Comparison of ENCODE assay signal across 27 cellular contexts in genomic region chr2:181007086-181007837, GRCh38. TPM values are rescaled to one million over a fixed set of nuclear protein-coding genes. Genes with fewer than 3 reads are reported as not detected.
DNase-seq lines count a peak whose midpoint lies in the region; ATAC-seq, FAIRE-seq and TF ChIP-seq lines count a peak whose summit lies in the region.
"Had no signal": no experiment of that assay in that cellular context is flagged by ENCODE, and none has a peak within 500 bp of the region (broad histone marks: within the 10 kb centered on the region; RNA-seq: fewer than 3 reads in every experiment).

No MANE protein-coding gene starts in this region.

- H3K9me1 ChIP-seq in IMR-90 (ENCODE audit: insufficient read depth, low read length), result peaks cover 12% of the 10 kb centered on the region

- intact Hi-C loops in IMR-90 (cut with micrococcal nuclease) (no loop called here), esophagus squamous epithelium (cut with DNase I) (no loop called here)

- BruUV-seq in IMR-90 (replicated peaks; lab: Mats Ljungman, UMichigan), result no TSS peak

- no peak overlapping the region for H3K56ac ChIP-seq in IMR-90 (ENCODE audit: extremely low read depth, insufficient read depth, low read length)

- no peak overlapping the region for H3K4ac ChIP-seq in IMR-90 (ENCODE audit: low read depth, low read length)

- H4K91ac ChIP-seq in IMR-90 (ENCODE audit: insufficient read depth, low read depth, low read length), result no peak overlapping the region

- WGBS in IMR-90 (ENCODE audit: extremely low coverage in 2 of 2, insufficient read length in 1 of 2), 2 experiments, result no CpG with 5 or more reads among the region's 4 CpGs
- WGBS in esophagus squamous epithelium, 2 donors, result 75 to 92% methylated on average over 4 of the region's 4 CpGs

- H3K27ac ChIP-seq in IMR-90 (ENCODE audit: insufficient read depth, low read length) (no peak overlapping the region), esophagus squamous epithelium (no peak overlapping the region)
- H3K27ac ChIP-seq: BLaER1 had no signal

- H4K8ac ChIP-seq in IMR-90 (ENCODE audit: low read depth in 2 of 2, low read length in 2 of 2), result no peak overlapping the region

- H2BK20ac ChIP-seq in IMR-90 (ENCODE audit: low read depth, low read length), result no peak overlapping the region

- no peak overlapping the region for H2AFZ ChIP-seq in IMR-90 (replicated peaks; ENCODE audit: low read length, poor library complexity)

- peak overlapping the region; percentile 56 for H3K27ac Mint-ChIP-seq in T-helper 17 cell
- H3K27ac Mint-ChIP-seq: CD4-positive, alpha-beta memory T cell had no signal

- H4K20me1 ChIP-seq in IMR-90 (ENCODE audit: insufficient read depth, low read length), result peaks cover 41% of the 10 kb centered on the region; the same call in 1 of the 2 replicates

- H3K36me3 ChIP-seq in IMR-90 (ENCODE audit: control insufficient read depth, insufficient read depth, low read length) (no peaks in the 10 kb centered on the region), esophagus squamous epithelium (no peaks in the 10 kb centered on the region)
- H3K36me3 ChIP-seq: BE2C had no signal

- peaks cover 10% of the 10 kb centered on the region for H3K4me1 ChIP-seq in IMR-90 (ENCODE audit: control insufficient read depth, insufficient read depth, low read length)
- H3K4me1 ChIP-seq in esophagus squamous epithelium, result peaks cover 0 to 15% (median 0%) of the 10 kb centered on the region in 3 donors
- H3K4me1 ChIP-seq: BE2C, BLaER1 had no signal

- H2BK15ac ChIP-seq in IMR-90 (ENCODE audit: low read depth, low read length), result no peak overlapping the region

- POLR2A ChIA-PET in IMR-90 (lab: Charles Lee; ENCODE audit: unreplicated experiment), result no interaction called here

- in situ Hi-C loops in IMR-90 (cut with MboI; ENCODE audit: low sequenced_read_pairs), result no loop called here

- no peak for FAIRE-seq in frontal cortex (lab: Jason Lieb, UNC)
- FAIRE-seq: A204.1, GM12878, GM12892, GM18507 had no signal

- no peaks in the 10 kb centered on the region for H3K27me3 Mint-ChIP-seq in T-helper 17 cell
- H3K27me3 Mint-ChIP-seq: CD4-positive, alpha-beta memory T cell; CD4-positive, CD25-positive, alpha-beta regulatory T cell; CD8-positive, alpha-beta memory T cell had no signal

- H2AK5ac ChIP-seq in IMR-90 (ENCODE audit: low read depth, low read length), result no peak overlapping the region

- dilution Hi-C loops in IMR-90 (cut with HindIII; ENCODE audit: low sequenced_read_pairs, unreplicated experiment), result no loop called here

- no peak for DNase-seq in IMR-90
- no peak for DNase-seq in T-helper 17 cell
- no peak for DNase-seq in left lobe of liver (ENCODE audit: low spot score)
- no peak for DNase-seq in esophagus squamous epithelium (lab: John Stamatoyannopoulos, UW)
- DNase-seq in frontal cortex (ENCODE audit: low spot score in 2 of 2), result no peak
- DNase-seq in NCI-H187 treated with DMSO at 0.1 percent for 48 hours (lab: John Stamatoyannopoulos, UW), result no peak
- DNase-seq: 8988T; ACHN; BE2C; C1 segment of cervical spinal cord; CD4-positive, alpha-beta memory T cell; CD4-positive, CD25-positive, alpha-beta regulatory T cell; CD8-positive, alpha-beta memory T cell; COR-L47; DMS 273 treated with DMSO at 0.1 percent for 48 hours; DMS153; DMS53; DMS79; DND-41; EL; GDM1 had no signal

- H3K9me3 ChIP-seq in IMR-90 (ENCODE audit: control insufficient read depth, insufficient read depth, low read length) (no peaks in the 10 kb centered on the region), T-helper 17 cell (ENCODE audit: control insufficient read depth, low read length, poor library complexity, severe bottlenecking) (no peaks in the 10 kb centered on the region), esophagus squamous epithelium (no peaks in the 10 kb centered on the region)
- H3K9me3 ChIP-seq: BE2C, BLaER1 had no signal

- H3K4me3 Mint-ChIP-seq in T-helper 17 cell, result no peak overlapping the region
- H3K4me3 Mint-ChIP-seq: CD14-positive monocyte; CD4-positive, alpha-beta memory T cell; CD4-positive, CD25-positive, alpha-beta regulatory T cell; CD8-positive, alpha-beta memory T cell had no signal

- H3K18ac ChIP-seq in IMR-90 (ENCODE audit: low read depth, low read length), result no peak overlapping the region

- CTCF ChIA-PET in IMR-90 (lab: Yijun Ruan, JAX), result no interaction called here

- 0 out of 2 replicates have a peak overlapping the region, but pooled peaks have one; percentile 22 for H3K23ac ChIP-seq in IMR-90 (ENCODE audit: low read depth, low read length)

- peaks cover 28% of the 10 kb centered on the region for H3K4me1 Mint-ChIP-seq in T-helper 17 cell

- no peak overlapping the region for H2AK9ac ChIP-seq in IMR-90 (replicated peaks; ENCODE audit: low read depth, low read length, poor library complexity)

- no peak overlapping the region for H2BK120ac ChIP-seq in IMR-90 (ENCODE audit: low read depth, low read length)

- H3K4me2 ChIP-seq in IMR-90 (ENCODE audit: low read depth, low read length), result no peak overlapping the region
- H3K4me2 ChIP-seq: BLaER1 had no signal

- H3K4me3 ChIP-seq in IMR-90 (ENCODE audit: insufficient read depth, low read depth, low read length) (no peak overlapping the region), esophagus squamous epithelium (no peak overlapping the region)
- H3K4me3 ChIP-seq: BLaER1, GM12878 had no signal

- ATAC-seq in IMR-90 (ENCODE audit: low read depth), result no peak
- ATAC-seq in T-helper 17 cell, result no peak
- peak; percentile 54 for ATAC-seq in left lobe of liver
- ATAC-seq: GM12878 had no signal

- no peak for TF ChIP-seq POLR2A in IMR-90 (IDR thresholded peaks at IDR 0.05; ENCODE audit: low read depth, low read length)
- no peak for TF ChIP-seq POLR2A in esophagus squamous epithelium (IDR thresholded peaks at IDR 0.05)

- H4K5ac ChIP-seq in IMR-90 (ENCODE audit: low read depth, low read length), result no peak overlapping the region

- TF ChIP-seq CTCF in IMR-90 (conservative IDR thresholded peaks at IDR 0.05; ENCODE audit: low read depth, low read length), result no peak
- no peak for TF ChIP-seq CTCF in esophagus squamous epithelium (IDR thresholded peaks at IDR 0.05)

- H3K27me3 ChIP-seq in IMR-90 (ENCODE audit: control insufficient read depth, insufficient read depth, low read length), result no peaks in the 10 kb centered on the region
- no peaks in the 10 kb centered on the region for H3K27me3 ChIP-seq in esophagus squamous epithelium
- H3K27me3 ChIP-seq: BE2C, BLaER1 had no signal

- no peak for TF ChIP-seq RAD21 in IMR-90 (IDR thresholded peaks at IDR 0.05; ENCODE audit: low read length)

- peaks cover 12 to 44% of the 10 kb centered on the region in 2 experiments for H3K79me1 ChIP-seq in IMR-90 (ENCODE audit: low read depth in 1 of 2, low read length in 2 of 2)

- no peak overlapping the region for H3K9ac ChIP-seq in IMR-90 (ENCODE audit: low read depth, low read length)
- H3K9ac ChIP-seq: BLaER1 had no signal

- no peak overlapping the region for H2BK5ac ChIP-seq in IMR-90 (ENCODE audit: low read depth, low read length, poor library complexity, severe bottlenecking)

- H3K14ac ChIP-seq in IMR-90 (replicated peaks; ENCODE audit: low read depth, low read length), result peak overlapping the region; percentile 44; the same call in 1 of the 2 replicates

- H3K36me3 Mint-ChIP-seq in T-helper 17 cell (ENCODE audit: low read depth), result no peaks in the 10 kb centered on the region
- H3K36me3 Mint-ChIP-seq: CD4-positive, alpha-beta memory T cell; CD4-positive, CD25-positive, alpha-beta regulatory T cell had no signal

TF ChIP-seq in IMR-90, 13 proteins besides CTCF, POLR2A, EP300 and RAD21:
- no peak for TF ChIP-seq ELK1 (IDR thresholded peaks at IDR 0.05; ENCODE audit: borderline replicate concordance, low read depth, low read length)
- no peak for TF ChIP-seq NFE2L2 (IDR thresholded peaks at IDR 0.05; ENCODE audit: low read depth, low read length)
- TF ChIP-seq SMC3 (IDR thresholded peaks at IDR 0.05; ENCODE audit: low read depth, low read length), result no peak
- TF ChIP-seq MXI1 (IDR thresholded peaks at IDR 0.05; ENCODE audit: borderline replicate concordance, low read depth, low read length), result no peak

RNA-seq across cellular contexts. Expression of gene UBE2E3, which starts 26.9 kb away (rescaled TPM):
- 92.8 and 106 TPM in 2 replicates for total RNA-seq in IMR-90 (2012; rRNA removed)
- 89.7 and 114 TPM in 2 replicates for polyA plus RNA-seq in IMR-90 (2012; rRNA removed)
- polyA plus RNA-seq in IMR-90 (2012; cell fraction: cytosol; rRNA removed), result 43.0 and 45.4 TPM in 2 replicates
- polyA plus RNA-seq in IMR-90 (2012; cell fraction: nucleus; rRNA removed; ENCODE audit: low replicate concordance), result 17.3 and 152 TPM in 2 replicates
- 10 to 100 TPM; 24.1 to 38.2 TPM for total RNA-seq in T-helper 17 cell
- total RNA-seq in left lobe of liver, result 23.4 TPM
- total RNA-seq in esophagus squamous epithelium, result 10 to 100 TPM; 23.6 to 65.4 (median 49.0) TPM
- 150 TPM for total RNA-seq in frontal cortex
